In the genomic region with DNA sequence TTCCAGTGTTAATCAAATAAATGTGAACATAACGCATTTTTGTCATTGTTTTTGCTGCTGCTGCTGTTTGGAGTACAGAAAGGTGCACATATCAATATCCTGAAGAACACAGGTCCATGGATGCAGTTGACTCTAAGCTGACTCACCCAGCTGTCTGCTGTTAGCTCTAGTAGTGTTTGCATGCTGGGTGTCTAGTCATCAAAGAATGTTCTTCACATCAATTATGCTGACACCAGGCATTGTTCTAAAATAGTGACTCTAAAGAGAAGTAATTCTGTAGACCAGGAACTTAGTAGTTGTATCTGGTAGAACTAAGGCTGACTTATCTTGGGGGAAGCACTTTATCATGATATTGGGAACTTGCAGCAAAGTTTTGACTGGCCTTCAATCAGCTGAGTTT, we compare ENCODE assay signal across 17 cellular contexts. TPM values are rescaled to one million over a fixed set of nuclear protein-coding genes. Genes with fewer than 3 reads are reported as not detected.
DNase-seq lines count a peak whose midpoint lies in the region; ATAC-seq and TF ChIP-seq lines count a peak whose summit lies in the region.
"Had no signal": no experiment of that assay in that cellular context is flagged by ENCODE, and none has a peak within 500 bp of the region (broad histone marks: within the 10 kb centered on the region; RNA-seq: fewer than 3 reads in every experiment).

No MANE protein-coding gene starts in this region.

- H3K4me3 Mint-ChIP-seq in activated naive CD8-positive, alpha-beta T cell treated with anti-CD3 and anti-CD28 coated beads, Interleukin-2, amount 50 U/mL, for 24 hours = no peak overlapping the region
- H3K4me3 Mint-ChIP-seq: activated B cell treated with CpG ODN at 0.5 μM for 24 hours, naive B cell had no signal

- H3K9me3 ChIP-seq in smooth muscle cell (replicated peaks; ENCODE audit: low read depth) = no peaks in the 10 kb centered on the region
- H3K9me3 ChIP-seq: HAP-1 had no signal

- TF ChIP-seq CTCF in RWPE1 (conservative IDR thresholded peaks at IDR 0.05; ENCODE audit: low read depth) (no peak), fibroblast of mammary gland (conservative IDR thresholded peaks at IDR 0.05; ENCODE audit: control insufficient read depth, insufficient read depth, low read depth, low read length) (no peak), smooth muscle cell (IDR thresholded peaks at IDR 0.05; ENCODE audit: borderline replicate concordance, insufficient read depth, poor library complexity, severe bottlenecking) (no peak)

- H3K4me3 ChIP-seq in fibroblast of mammary gland (ENCODE audit: control insufficient read depth, low read depth, low read length) (no peak overlapping the region), smooth muscle cell (no peak overlapping the region)
- H3K4me3 ChIP-seq: HAP-1 had no signal

- CTCF ChIA-PET in RWPE1 (lab: Yijun Ruan, JAX) = no interaction called here

- H3K27me3 ChIP-seq in smooth muscle cell (ENCODE audit: low read depth) = no peaks in the 10 kb centered on the region

- H4K20me1 ChIP-seq in smooth muscle cell (ENCODE audit: low read depth) = no peaks in the 10 kb centered on the region

- H3K27ac Mint-ChIP-seq in activated naive CD8-positive, alpha-beta T cell treated with anti-CD3 and anti-CD28 coated beads, Interleukin-2, amount 50 U/mL, for 24 hours = no peak overlapping the region
- H3K27ac Mint-ChIP-seq: activated B cell treated with CpG ODN at 0.5 μM for 24 hours, naive B cell had no signal

- no peak overlapping the region for H3K4me2 ChIP-seq in smooth muscle cell

- H3K9ac ChIP-seq in smooth muscle cell (ENCODE audit: low read depth) = no peak overlapping the region

- no peaks in the 10 kb centered on the region for H3K36me3 ChIP-seq in smooth muscle cell (ENCODE audit: low read depth)
- H3K36me3 ChIP-seq: HAP-1 had no signal

- no peaks in the 10 kb centered on the region for H3K9me3 Mint-ChIP-seq in activated naive CD8-positive, alpha-beta T cell treated with anti-CD3 and anti-CD28 coated beads, Interleukin-2, amount 50 U/mL, for 24 hours
- H3K9me3 Mint-ChIP-seq: activated B cell treated with CpG ODN at 0.5 μM for 24 hours had no signal

- 86% methylated on average over 1 of the region's 1 CpG for WGBS in smooth muscle cell (ENCODE audit: low lambda C conversion rate)

- H2AFZ ChIP-seq in smooth muscle cell (ENCODE audit: low read depth) = no peak overlapping the region

- peaks cover 4% of the 10 kb centered on the region for H3F3A ChIP-seq in smooth muscle cell (ENCODE audit: low read depth)

- no peaks in the 10 kb centered on the region for H3K36me3 Mint-ChIP-seq in activated naive CD8-positive, alpha-beta T cell treated with anti-CD3 and anti-CD28 coated beads, Interleukin-2, amount 50 U/mL, for 24 hours (ENCODE audit: low read depth)
- H3K36me3 Mint-ChIP-seq: naive B cell had no signal

- H3K27ac ChIP-seq in RWPE1 = no peak overlapping the region
- H3K27ac ChIP-seq in smooth muscle cell (ENCODE audit: low read depth) = peak overlapping the region; percentile 55

- H3K27me3 Mint-ChIP-seq in activated naive CD8-positive, alpha-beta T cell treated with anti-CD3 and anti-CD28 coated beads, Interleukin-2, amount 50 U/mL, for 24 hours = peaks cover 3% of the 10 kb centered on the region
- H3K27me3 Mint-ChIP-seq: activated B cell treated with CpG ODN at 0.5 μM for 24 hours had no signal

- no peak for ATAC-seq in GM19452 (IDR thresholded peaks at IDR 0.05; ENCODE audit: unreplicated experiment)
- ATAC-seq in activated naive CD8-positive, alpha-beta T cell treated with anti-CD3 and anti-CD28 coated beads, Interleukin-2, amount 50 U/mL, for 24 hours = no peak
- ATAC-seq: sciatic nerve had no signal

- DNase-seq in NCI-H345 (lab: John Stamatoyannopoulos, UW) (peak; percentile 32), NCI-H345 treated with DMSO at 0.1 percent for 48 hours (lab: John Stamatoyannopoulos, UW; ENCODE audit: unreplicated experiment) (no peak), RWPE1 (ENCODE audit: low spot score) (peak; percentile 50), fibroblast of mammary gland (ENCODE audit: low read depth) (peak; percentile 80), smooth muscle cell (lab: John Stamatoyannopoulos, UW; ENCODE audit: unreplicated experiment) (no peak), inferior parietal cortex (ENCODE audit: extremely low spot score) (no peak)
- DNase-seq in activated naive CD8-positive, alpha-beta T cell treated with anti-CD3 and anti-CD28 coated beads, Interleukin-2, amount 50 U/mL, for 24 hours = no peak
- DNase-seq: activated B cell treated with CpG ODN at 0.5 μM for 24 hours, activated T-cell treated with anti-CD3 and anti-CD28 coated beads for 4 hours, anterior cingulate cortex, DMS153, Kasumi-1, naive B cell, SIG-M5 had no signal

- H3K79me2 ChIP-seq in smooth muscle cell (ENCODE audit: low read depth) = no peaks in the 10 kb centered on the region

- H3K4me1 ChIP-seq in smooth muscle cell (ENCODE audit: low read depth) = peaks cover 54% of the 10 kb centered on the region

- POLR2A ChIA-PET in RWPE1 (lab: Yijun Ruan, JAX; ENCODE audit: low non-redundant PET) = no interaction called here

- H3K4me1 Mint-ChIP-seq in activated naive CD8-positive, alpha-beta T cell treated with anti-CD3 and anti-CD28 coated beads, Interleukin-2, amount 50 U/mL, for 24 hours = no peaks in the 10 kb centered on the region
- H3K4me1 Mint-ChIP-seq: activated B cell treated with CpG ODN at 0.5 μM for 24 hours, naive B cell had no signal

RNA-seq across cellular contexts. Expression of gene DPYSL3, which starts 55.7 kb away (rescaled TPM):
- total RNA-seq in smooth muscle cell = 121 and 124 TPM in 2 replicates
- polyA plus RNA-seq in smooth muscle cell = 63.8 and 65.5 TPM in 2 replicates
- total RNA-seq: activated B cell treated with CpG ODN at 0.5 μM for 24 hours had no signal

Comparison
In these comparisons a context has a peak if more than half of its experiments do, and no peak if none do; other contexts are left out.
1. DNase-seq: peak in NCI-H345 (single experiment), RWPE1 (single experiment) and fibroblast of mammary gland (single experiment); none in NCI-H345 treated with DMSO at 0.1 percent for 48 hours (single experiment), smooth muscle cell (single experiment), inferior parietal cortex (single experiment) and activated naive CD8-positive, alpha-beta T cell treated with anti-CD3 and anti-CD28 coated beads, Interleukin-2, amount 50 U/mL, for 24 hours (single experiment).